ENCODE assay signal across 15 cellular contexts in genomic region chr14:57559561-57559960, GRCh38.
A peak's percentile ranks its signal among the peaks of the same experiment; 100 is the strongest.
DNase-seq lines count a peak whose midpoint lies in the region; TF ChIP-seq lines count a peak whose summit lies in the region.
"Had no signal": no experiment of that assay in that cellular context is flagged by ENCODE, and none has a peak within 500 bp of the region (broad histone marks: within the 10 kb centered on the region; RNA-seq: fewer than 3 reads in every experiment).

No MANE protein-coding gene starts in this region.

- intact Hi-C loops in CD14-positive monocyte (cut with micrococcal nuclease) = no loop called here

- no peak overlapping the region for H3K27ac Mint-ChIP-seq in CD14-positive monocyte

- peaks cover 0 to 8% (median 4%) of the 10 kb centered on the region in 7 donors for H3K9me3 Mint-ChIP-seq in CD14-positive monocyte

- H2BK5ac ChIP-seq in mesenchymal stem cell (ENCODE audit: low read depth, low read length, poor library complexity, severe bottlenecking) = peak overlapping the region; percentile 19

- no peak overlapping the region for H2BK120ac ChIP-seq in mesenchymal stem cell (ENCODE audit: low read depth, low read length)

- H3K27ac ChIP-seq in ectodermal cell (ENCODE audit: insufficient read depth, low read depth, low read length, poor library complexity, severe bottlenecking) (peak overlapping the region; percentile 53), mesenchymal stem cell (ENCODE audit: low read length, poor library complexity, severe bottlenecking) (peak overlapping the region; percentile 98)

- no peak overlapping the region for H4K8ac ChIP-seq in mesenchymal stem cell (ENCODE audit: low read length)

- H3K4me3 ChIP-seq in ectodermal cell (ENCODE audit: insufficient read depth, low read depth, low read length) (no peak overlapping the region), mesenchymal stem cell (ENCODE audit: insufficient read depth in 1 of 2, low read depth in 1 of 2, low read length in 2 of 2) (no peak overlapping the region)
- H3K4me3 ChIP-seq: HAP-1 had no signal

- H3K27me3 ChIP-seq in ectodermal cell (ENCODE audit: control insufficient read depth, insufficient read depth, low read length, poor library complexity, severe bottlenecking) = no peaks in the 10 kb centered on the region
- no peaks in the 10 kb centered on the region for H3K27me3 ChIP-seq in mesenchymal stem cell (ENCODE audit: control insufficient read depth in 1 of 2, insufficient read depth in 1 of 2, low read length in 2 of 2)

- H3K4me2 ChIP-seq in mesenchymal stem cell (ENCODE audit: low read length, poor library complexity, severe bottlenecking) = no peak overlapping the region

- no peaks in the 10 kb centered on the region for H3K79me1 ChIP-seq in mesenchymal stem cell (replicated peaks; ENCODE audit: low read length, poor library complexity, severe bottlenecking)

- no peak overlapping the region for H2BK12ac ChIP-seq in mesenchymal stem cell (ENCODE audit: low read length in 2 of 2)

- H3K9me3 ChIP-seq in ectodermal cell (ENCODE audit: control insufficient read depth, low read length) (no peaks in the 10 kb centered on the region), mesenchymal stem cell (ENCODE audit: control insufficient read depth, low read length) (peaks cover 2% of the 10 kb centered on the region)
- H3K9me3 ChIP-seq: HAP-1 had no signal

- H3K4me3 Mint-ChIP-seq in CD14-positive monocyte = no peak overlapping the region

- no peak overlapping the region for H3K18ac ChIP-seq in mesenchymal stem cell (ENCODE audit: low read depth in 1 of 2, low read length in 2 of 2)

- H3K4me1 Mint-ChIP-seq in CD14-positive monocyte = no peaks in the 10 kb centered on the region

- H3K4ac ChIP-seq in mesenchymal stem cell (ENCODE audit: low read depth in 1 of 2, low read length in 2 of 2) = no peak overlapping the region

- no peak overlapping the region for H3K23ac ChIP-seq in mesenchymal stem cell (ENCODE audit: low read length in 2 of 2)

- H3K14ac ChIP-seq in mesenchymal stem cell (ENCODE audit: low read length in 2 of 2) = no peak overlapping the region

- H3K9ac ChIP-seq in mesenchymal stem cell (ENCODE audit: low read length) = no peak overlapping the region

- no peaks in the 10 kb centered on the region for H3K36me3 Mint-ChIP-seq in CD14-positive monocyte

- H2AK5ac ChIP-seq in mesenchymal stem cell (ENCODE audit: low read length, severe bottlenecking) = peak overlapping the region; percentile 32

- peaks cover 0 to 2% (median 0%) of the 10 kb centered on the region in 3 donors for H3K27me3 Mint-ChIP-seq in CD14-positive monocyte (ENCODE audit: low read depth in 3 of 3)

- no peaks in the 10 kb centered on the region for H3K36me3 ChIP-seq in ectodermal cell (ENCODE audit: control insufficient read depth, insufficient read depth, low read length)
- no peaks in the 10 kb centered on the region for H3K36me3 ChIP-seq in mesenchymal stem cell (ENCODE audit: control insufficient read depth in 1 of 2, insufficient read depth in 2 of 2, low read depth in 1 of 2, low read length in 2 of 2)
- H3K36me3 ChIP-seq: HAP-1 had no signal

- TF ChIP-seq CTCF in CD14-positive monocyte (IDR thresholded peaks at IDR 0.05) = no peak

- peak; percentile 68 for DNase-seq in NCI-H2171 treated with DMSO at 0.1 percent for 48 hours (lab: John Stamatoyannopoulos, UW)
- no peak for DNase-seq in NCI-H2171 (lab: John Stamatoyannopoulos, UW)
- DNase-seq in mesenchymal stem cell = no peak
- DNase-seq in NCI-H1930 (lab: John Stamatoyannopoulos, UW) = no peak
- no peak for DNase-seq in CD14-positive monocyte (ENCODE audit: low spot score)
- no peak for DNase-seq in NCI-H748 (lab: John Stamatoyannopoulos, UW; ENCODE audit: unreplicated experiment)
- DNase-seq in activated naive CD4-positive, alpha-beta T cell treated with Interleukin-2 at 50 U/mL for 16 hours = no peak
- DNase-seq: C1 segment of cervical spinal cord, Karpas-422, NCI-H2081 treated with DMSO at 0.1 percent for 48 hours, NCI-H446, NCI-H82, SIG-M5 had no signal

- H4K91ac ChIP-seq in mesenchymal stem cell (ENCODE audit: low read length) = no peak overlapping the region

- no peak overlapping the region for H2AFZ ChIP-seq in mesenchymal stem cell (ENCODE audit: low read depth, low read length)

- H3K4me1 ChIP-seq in ectodermal cell (ENCODE audit: control insufficient read depth, insufficient read depth, low read length) = peaks cover 4% of the 10 kb centered on the region
- peaks cover 7% of the 10 kb centered on the region for H3K4me1 ChIP-seq in mesenchymal stem cell (ENCODE audit: control insufficient read depth, insufficient read depth, low read depth, low read length)
- H3K4me1 ChIP-seq: HAP-1 had no signal

- no peak overlapping the region for H2BK15ac ChIP-seq in mesenchymal stem cell (ENCODE audit: low read depth, poor library complexity, severe bottlenecking)

- 71 to 74% methylated on average over 5 of the region's 5 CpGs for WGBS in ectodermal cell, 2 experiments
- WGBS in mesenchymal stem cell = 66% methylated on average over 5 of the region's 5 CpGs
